In the genomic region with DNA sequence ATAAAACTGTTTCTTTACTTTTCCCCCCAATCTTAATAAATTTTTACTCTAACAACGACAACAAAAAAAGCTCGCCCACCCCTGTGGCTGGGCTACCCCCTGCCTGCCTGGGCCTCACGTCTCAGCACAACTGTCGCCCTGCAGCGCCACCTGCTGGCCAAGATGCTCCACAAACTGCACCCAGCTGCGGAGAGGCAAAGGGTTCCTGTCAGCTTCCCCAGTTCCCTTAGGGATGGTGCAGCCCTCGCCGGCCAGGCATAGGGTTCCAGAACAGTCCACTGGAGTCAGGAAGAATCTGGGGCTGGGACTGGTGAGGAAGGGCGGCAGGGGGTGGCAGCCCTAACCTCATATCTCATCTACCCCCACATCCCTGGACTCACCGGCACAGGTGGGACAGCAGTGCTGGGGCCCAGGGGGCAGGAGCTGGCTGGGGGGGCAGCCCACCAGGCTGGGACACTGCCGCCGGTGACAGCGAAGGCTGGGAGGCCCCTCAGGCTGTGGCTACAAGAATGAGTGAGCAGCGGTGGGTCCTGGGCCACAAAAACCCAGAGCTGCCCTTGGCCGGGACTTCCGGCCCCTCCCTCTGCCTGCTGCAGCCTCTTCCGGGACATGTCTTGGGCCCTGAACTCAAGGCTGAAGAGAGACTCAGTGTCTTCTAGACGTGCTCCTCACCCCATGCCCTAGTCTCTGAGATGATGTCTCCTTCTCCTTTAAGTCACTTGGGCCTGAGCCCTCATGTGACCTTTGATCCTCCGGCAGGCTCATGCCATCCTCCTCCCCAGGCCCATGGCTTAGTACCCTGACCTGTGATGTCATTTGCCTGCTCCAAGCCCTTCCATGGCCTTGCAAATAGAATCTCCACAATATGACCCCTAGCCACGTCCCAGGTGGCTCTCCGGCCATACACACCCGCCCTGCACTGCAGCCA, we compare ENCODE assay signal across 7 cellular contexts. TPM values are rescaled to one million over a fixed set of nuclear protein-coding genes. Genes with fewer than 3 reads are reported as not detected.
DNase-seq lines count a peak whose midpoint lies in the region; ATAC-seq and TF ChIP-seq lines count a peak whose summit lies in the region.

No MANE protein-coding gene starts in this region.

- POLR2A ChIA-PET in WTC11 (lab: Charles Lee), result interaction anchor here (1.1 to 1.5 kb wide), 4 partner anchors 16 to 305 kb away, joined by 3 to 4 read pairs (median 3); a partner anchor contains a TSS

- no peaks in the 10 kb centered on the region for H3K27me3 Mint-ChIP-seq in WTC11 (ENCODE audit: low read depth)

- no peaks in the 10 kb centered on the region for H3K36me3 Mint-ChIP-seq in WTC11

- peaks cover 5% of the 10 kb centered on the region; the same call in 1 of the 2 replicates for H3K4me1 Mint-ChIP-seq in WTC11

- CTCF ChIA-PET in WTC11 (lab: Charles Lee), result interaction anchor here (0.6 to 7.0 kb wide), 54 partner anchors 9 to 572 kb away, joined by 3 to 149 read pairs (median 4); a partner anchor contains a TSS

- in situ Hi-C loops in T47D (cut with HindIII; ENCODE audit: low pct_unique_long_range_greater_than_20kb, low sequenced_read_pairs), result no loop called here

- TF ChIP-seq CTCF in GM12875 (IDR thresholded peaks at IDR 0.05; ENCODE audit: borderline replicate concordance, insufficient read depth, low read depth, low read length), result peak; percentile 89
- peak; percentile 91 for TF ChIP-seq CTCF in WTC11 (IDR thresholded peaks at IDR 0.05)

- H3K27ac Mint-ChIP-seq in WTC11, result no peak overlapping the region

- H3K9me3 Mint-ChIP-seq in WTC11, result peaks cover 4% of the 10 kb centered on the region; the same call in 1 of the 2 replicates

- DNase-seq in NCI-H2227 treated with DMSO at 0.1 percent for 48 hours (lab: John Stamatoyannopoulos, UW) (peak; percentile 62), WTC11 (ENCODE audit: low spot score) (peak; percentile 95), T47D (ENCODE audit: low read depth in 1 of 2, low spot score in 1 of 2) (peak; percentile 74 to 89), kidney tubule cell (ENCODE audit: low spot score) (peak; percentile 76)
- DNase-seq in stimulated activated CD4-positive, alpha-beta T cell treated with anti-CD3 and anti-CD28 coated beads, Interleukin-4, amount 100 ng/mL, for 1 hour, result peak; percentile 90

- H3K4me3 Mint-ChIP-seq in WTC11, result no peak overlapping the region

- H3K4me3 ChIP-seq in GM12875 (ENCODE audit: low read depth, low read length), result no peak overlapping the region

- peak; percentile 58 for ATAC-seq in HG02884 (IDR thresholded peaks at IDR 0.05; ENCODE audit: unreplicated experiment)
- peak; percentile 41 for ATAC-seq in WTC11

TF ChIP-seq in WTC11, 78 proteins besides CTCF, POLR2A, EP300 and RAD21:
- TF ChIP-seq, protein P1, sequence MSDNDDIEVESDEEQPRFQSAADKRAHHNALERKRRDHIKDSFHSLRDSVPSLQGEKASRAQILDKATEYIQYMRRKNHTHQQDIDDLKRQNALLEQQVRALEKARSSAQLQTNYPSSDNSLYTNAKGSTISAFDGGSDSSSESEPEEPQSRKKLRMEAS (CRISPR knock-in tag; IDR thresholded peaks at IDR 0.05), result no peak
- TF ChIP-seq GABPB1 (CRISPR knock-in tag; IDR thresholded peaks at IDR 0.05) (peak; percentile 34; the same call in 1 of the 2 replicates), ETV6 (CRISPR knock-in tag; IDR thresholded peaks at IDR 0.05) (0 out of 2 replicates have a peak, but pooled peaks have one; percentile 38), ZNF396 (CRISPR knock-in tag; IDR thresholded peaks at IDR 0.05; ENCODE audit: borderline replicate concordance) (no peak), TP53 (CRISPR knock-in tag; IDR thresholded peaks at IDR 0.05) (no peak), ELF4 (CRISPR knock-in tag; IDR thresholded peaks at IDR 0.05; ENCODE audit: low read depth) (no peak), OVOL2 (CRISPR knock-in tag; IDR thresholded peaks at IDR 0.05; ENCODE audit: borderline replicate concordance) (no peak), ZNF138 (CRISPR knock-in tag; conservative IDR thresholded peaks at IDR 0.05) (no peak)
- TF ChIP-seq, protein P2, sequence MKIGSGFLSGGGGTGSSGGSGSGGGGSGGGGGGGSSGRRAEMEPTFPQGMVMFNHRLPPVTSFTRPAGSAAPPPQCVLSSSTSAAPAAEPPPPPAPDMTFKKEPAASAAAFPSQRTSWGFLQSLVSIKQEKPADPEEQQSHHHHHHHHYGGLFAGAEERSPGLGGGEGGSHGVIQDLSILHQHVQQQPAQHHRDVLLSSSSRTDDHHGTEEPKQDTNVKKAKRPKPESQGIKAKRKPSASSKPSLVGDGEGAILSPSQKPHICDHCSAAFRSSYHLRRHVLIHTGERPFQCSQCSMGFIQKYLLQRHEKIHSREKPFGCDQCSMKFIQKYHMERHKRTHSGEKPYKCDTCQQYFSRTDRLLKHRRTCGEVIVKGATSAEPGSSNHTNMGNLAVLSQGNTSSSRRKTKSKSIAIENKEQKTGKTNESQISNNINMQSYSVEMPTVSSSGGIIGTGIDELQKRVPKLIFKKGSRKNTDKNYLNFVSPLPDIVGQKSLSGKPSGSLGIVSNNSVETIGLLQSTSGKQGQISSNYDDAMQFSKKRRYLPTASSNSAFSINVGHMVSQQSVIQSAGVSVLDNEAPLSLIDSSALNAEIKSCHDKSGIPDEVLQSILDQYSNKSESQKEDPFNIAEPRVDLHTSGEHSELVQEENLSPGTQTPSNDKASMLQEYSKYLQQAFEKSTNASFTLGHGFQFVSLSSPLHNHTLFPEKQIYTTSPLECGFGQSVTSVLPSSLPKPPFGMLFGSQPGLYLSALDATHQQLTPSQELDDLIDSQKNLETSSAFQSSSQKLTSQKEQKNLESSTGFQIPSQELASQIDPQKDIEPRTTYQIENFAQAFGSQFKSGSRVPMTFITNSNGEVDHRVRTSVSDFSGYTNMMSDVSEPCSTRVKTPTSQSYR (CRISPR knock-in tag; IDR thresholded peaks at IDR 0.05), result no peak
- TF ChIP-seq, protein P3, sequence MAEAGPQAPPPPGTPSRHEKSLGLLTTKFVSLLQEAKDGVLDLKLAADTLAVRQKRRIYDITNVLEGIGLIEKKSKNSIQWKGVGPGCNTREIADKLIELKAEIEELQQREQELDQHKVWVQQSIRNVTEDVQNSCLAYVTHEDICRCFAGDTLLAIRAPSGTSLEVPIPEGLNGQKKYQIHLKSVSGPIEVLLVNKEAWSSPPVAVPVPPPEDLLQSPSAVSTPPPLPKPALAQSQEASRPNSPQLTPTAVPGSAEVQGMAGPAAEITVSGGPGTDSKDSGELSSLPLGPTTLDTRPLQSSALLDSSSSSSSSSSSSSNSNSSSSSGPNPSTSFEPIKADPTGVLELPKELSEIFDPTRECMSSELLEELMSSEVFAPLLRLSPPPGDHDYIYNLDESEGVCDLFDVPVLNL (CRISPR knock-in tag; IDR thresholded peaks at IDR 0.05; ENCODE audit: borderline replicate concordance, low read depth), result no peak

RNA-seq across cellular contexts. Expression of a gene that starts 21.2 kb away (rescaled TPM):
- 117 to 121 TPM (median 120 TPM) in 3 replicates for total RNA-seq in WTC11 (2021)

RNA-seq across cellular contexts. Expression of a gene that starts 26.6 kb away (rescaled TPM):
- total RNA-seq in WTC11 (2021), result 2.5 to 2.9 TPM (median 2.7 TPM) in 3 replicates

RNA-seq across cellular contexts. Expression of a gene that starts 53.7 kb away (rescaled TPM):
- total RNA-seq in WTC11 (2021), result 6.3 to 8.0 TPM (median 6.8 TPM) in 3 replicates

RNA-seq across cellular contexts. Expression of a gene that starts 53.8 kb away (rescaled TPM):
- total RNA-seq in WTC11 (2021), result 0.66 to 0.71 TPM (median 0.69 TPM) in 3 replicates
